9 cellular contexts compared by ENCODE assay signal in the genomic region with DNA sequence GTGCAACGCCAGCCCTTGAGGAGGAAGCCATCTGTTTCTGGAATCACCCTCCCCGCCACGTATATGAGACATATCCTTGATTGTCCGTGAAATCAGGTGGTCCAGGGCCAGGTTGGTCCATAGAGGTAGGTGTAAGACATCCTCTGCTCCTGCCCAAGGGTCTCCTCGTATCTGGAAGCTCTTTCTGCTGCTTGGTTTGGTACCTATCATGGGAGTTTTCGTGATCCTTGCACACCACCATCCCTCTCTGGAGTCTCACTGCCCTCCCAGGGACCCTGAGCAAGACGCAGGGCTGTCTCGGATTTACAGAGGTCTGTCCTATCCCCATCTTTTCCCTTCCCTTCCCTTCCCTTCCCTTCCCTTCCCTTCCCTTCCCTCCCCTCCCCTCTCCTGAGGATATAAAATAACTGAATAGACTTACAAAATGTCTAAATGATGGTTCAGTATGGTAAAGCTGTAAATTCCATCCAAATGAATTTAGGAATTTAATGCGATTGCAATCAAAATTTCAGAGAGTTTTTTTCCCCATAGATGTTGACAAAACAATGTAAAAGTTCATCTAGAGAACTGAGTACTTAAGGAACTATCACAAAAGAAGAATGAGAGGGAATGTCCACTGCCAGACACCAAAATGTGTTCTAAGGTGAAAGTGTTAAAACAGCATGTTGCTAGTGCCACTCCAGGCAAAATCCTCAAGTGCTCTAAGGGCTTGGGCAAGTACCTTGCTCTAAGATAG. TPM values are rescaled to one million over a fixed set of nuclear protein-coding genes. Genes with fewer than 3 reads are reported as not detected.
DNase-seq lines count a peak whose midpoint lies in the region; ATAC-seq and TF ChIP-seq lines count a peak whose summit lies in the region.
"Had no signal": no experiment of that assay in that cellular context is flagged by ENCODE, and none has a peak within 500 bp of the region (broad histone marks: within the 10 kb centered on the region; RNA-seq: fewer than 3 reads in every experiment).

No MANE protein-coding gene starts in this region.

- H3K27ac Mint-ChIP-seq in endothelial cell (ENCODE audit: unreplicated experiment), result no peak overlapping the region

- H3K9me3 ChIP-seq in Loucy (ENCODE audit: insufficient read depth, low read depth, low read length), result no peaks in the 10 kb centered on the region
- no peaks in the 10 kb centered on the region for H3K9me3 ChIP-seq in parathyroid adenoma (ENCODE audit: control insufficient read depth, low read length)

- no peaks in the 10 kb centered on the region for H4K20me1 ChIP-seq in Loucy (ENCODE audit: insufficient read depth, low read length, poor library complexity, severe bottlenecking)

- H3K36me3 Mint-ChIP-seq in endothelial cell (ENCODE audit: low read depth, unreplicated experiment), result no peaks in the 10 kb centered on the region

- peaks cover 9% of the 10 kb centered on the region for H3K4me1 Mint-ChIP-seq in endothelial cell (ENCODE audit: unreplicated experiment)

- H3K9ac ChIP-seq in Loucy (ENCODE audit: low read depth, low read length, poor library complexity, severe bottlenecking), result peak overlapping the region; percentile 13
- H3K9ac ChIP-seq in parathyroid adenoma, result no peak overlapping the region

- peak overlapping the region; percentile 91 for H3K4me2 ChIP-seq in Loucy (ENCODE audit: low read depth, low read length, poor library complexity, severe bottlenecking)
- H3K4me2 ChIP-seq in parathyroid adenoma (ENCODE audit: low read length), result peak overlapping the region; percentile 88

- peak; percentile 22 for DNase-seq in Daoy (ENCODE audit: low read depth)
- DNase-seq in endothelial cell (ENCODE audit: low spot score), result no peak
- DNase-seq in amygdala (lab: John Stamatoyannopoulos, UW), result no peak
- no peak for DNase-seq in DMS153 (lab: John Stamatoyannopoulos, UW)
- no peak for DNase-seq in KBM-7

- H3K4me3 Mint-ChIP-seq in endothelial cell (ENCODE audit: unreplicated experiment), result peak overlapping the region; percentile 87

- in situ Hi-C loops in KBM-7 (cut with MboI; ENCODE audit: low pct_unique_long_range_greater_than_20kb, low sequenced_read_pairs), result no loop called here

- H3K36me3 ChIP-seq in Loucy (ENCODE audit: insufficient read depth, low read length) (no peaks in the 10 kb centered on the region), parathyroid adenoma (ENCODE audit: control insufficient read depth, insufficient read depth, low read length) (no peaks in the 10 kb centered on the region)

- H3K4me1 ChIP-seq in Loucy (ENCODE audit: insufficient read depth, low read length, poor library complexity, severe bottlenecking), result peaks cover 8% of the 10 kb centered on the region
- no peaks in the 10 kb centered on the region for H3K4me1 ChIP-seq in parathyroid adenoma

- H2AFZ ChIP-seq in Loucy (ENCODE audit: low read length), result peak overlapping the region; percentile 96
- peak overlapping the region; percentile 84 for H2AFZ ChIP-seq in parathyroid adenoma

- no peak for ATAC-seq in HG02870 (IDR thresholded peaks at IDR 0.05; ENCODE audit: unreplicated experiment)

- H3K9me3 Mint-ChIP-seq in endothelial cell (ENCODE audit: unreplicated experiment), result no peaks in the 10 kb centered on the region

- H3K27me3 ChIP-seq in Loucy (ENCODE audit: insufficient read depth, low read length, poor library complexity, severe bottlenecking), result no peaks in the 10 kb centered on the region
- H3K27me3 ChIP-seq in parathyroid adenoma (ENCODE audit: control insufficient read depth, insufficient read depth, low read length), result no peaks in the 10 kb centered on the region

- no peak for TF ChIP-seq CTCF in Loucy (conservative IDR thresholded peaks at IDR 0.05; ENCODE audit: low read length)
- no peak for TF ChIP-seq CTCF in endothelial cell (IDR thresholded peaks at IDR 0.05; ENCODE audit: unreplicated experiment)
- no peak for TF ChIP-seq CTCF in parathyroid adenoma (IDR thresholded peaks at IDR 0.05)

- H3K27me3 Mint-ChIP-seq in endothelial cell (ENCODE audit: unreplicated experiment), result no peaks in the 10 kb centered on the region

- H3K9me2 ChIP-seq in Loucy (replicated peaks; ENCODE audit: low read depth, low read length), result no peaks in the 10 kb centered on the region

- no peaks in the 10 kb centered on the region for H3K79me2 ChIP-seq in Loucy (ENCODE audit: insufficient read depth, low read length)
- no peaks in the 10 kb centered on the region for H3K79me2 ChIP-seq in parathyroid adenoma

- H3F3A ChIP-seq in Loucy (ENCODE audit: low read depth), result no peaks in the 10 kb centered on the region

- H3K4me3 ChIP-seq in Loucy (ENCODE audit: low read length, poor library complexity, severe bottlenecking), result peak overlapping the region; percentile 70
- H3K4me3 ChIP-seq in parathyroid adenoma (ENCODE audit: low read depth, low read length), result no peak overlapping the region

- H3K27ac ChIP-seq in parathyroid adenoma, result no peak overlapping the region

RNA-seq across cellular contexts. Expression of a gene that starts 2.0 kb away (rescaled TPM):
- total RNA-seq in Daoy (2014; rRNA removed; shearing (Covaris generic)), result not detected in 2 replicates
- 0.95 TPM for total RNA-seq in endothelial cell (ENCODE audit: unreplicated experiment)

RNA-seq across cellular contexts. Expression of a gene that starts 11.7 kb away (rescaled TPM):
- not detected in 2 replicates for total RNA-seq in Daoy (2014; rRNA removed; shearing (Covaris generic))
- not detected for total RNA-seq in endothelial cell (ENCODE audit: unreplicated experiment)
- total RNA-seq: activated CD8-positive, alpha-beta memory T cell treated with anti-CD3 and anti-CD28 coated beads for 36 hours had no signal

RNA-seq across cellular contexts. Expression of a gene that starts 52.5 kb away (rescaled TPM):
- total RNA-seq in Daoy (2014; rRNA removed; shearing (Covaris generic)), result not detected in 2 replicates
- total RNA-seq in endothelial cell (ENCODE audit: unreplicated experiment), result not detected
- total RNA-seq: activated CD8-positive, alpha-beta memory T cell treated with anti-CD3 and anti-CD28 coated beads for 36 hours had no signal
